Comparison of ENCODE assay signal across 10 cellular contexts in genomic region chr19:5396963-5397362, GRCh38. TPM values are rescaled to one million over a fixed set of nuclear protein-coding genes. Genes with fewer than 3 reads are reported as not detected.
"Had no signal": no experiment of that assay in that cellular context is flagged by ENCODE, and none has a peak within 500 bp of the region (broad histone marks: within the 10 kb centered on the region; RNA-seq: fewer than 3 reads in every experiment).

No MANE protein-coding gene starts in this region.

- H3K36me3 ChIP-seq: HAP-1 had no signal

- H3K9ac ChIP-seq: GM23248 had no signal

- H3K9me3 ChIP-seq: HAP-1 had no signal

- FAIRE-seq: HepG2 had no signal

- H2AFZ ChIP-seq: GM23248 had no signal

- H3K4me3 ChIP-seq: GM23248, HAP-1 had no signal

- H3K27ac ChIP-seq: GM23248, HL-60 had no signal

- DNase-seq: GM23248, Kasumi-1, KG1 had no signal

- H3K4me1 ChIP-seq: HAP-1 had no signal

RNA-seq across cellular contexts. Expression of gene ZNRF4, which starts 58.3 kb away (rescaled TPM):
- total RNA-seq: GM23248, H4, H7, HepG2, HT1080 had no signal
- polyA plus RNA-seq: GM23248, HepG2, IgD-negative memory B cell had no signal
